11 cellular contexts compared by ENCODE assay signal in the genomic region with DNA sequence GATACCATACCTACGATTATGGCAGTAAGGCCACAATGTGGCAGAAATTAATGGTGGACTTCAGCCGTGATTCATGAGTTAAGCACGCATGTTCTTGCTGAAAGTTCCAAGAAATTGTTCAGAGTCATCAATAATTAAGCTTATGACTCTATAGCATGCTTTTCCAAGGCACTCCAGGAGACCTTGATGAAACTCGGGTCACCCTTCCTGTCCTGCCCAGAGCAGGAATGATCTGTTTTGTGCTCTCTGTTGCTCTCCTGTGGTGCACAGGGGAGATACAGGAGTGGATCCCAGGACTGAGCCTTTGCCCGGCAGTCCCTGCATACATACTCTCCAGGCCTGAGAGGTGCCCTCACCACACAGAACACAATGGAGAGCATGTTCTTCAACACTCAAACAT.
DNase-seq lines count a peak whose midpoint lies in the region; ATAC-seq and TF ChIP-seq lines count a peak whose summit lies in the region.
"Had no signal": no experiment of that assay in that cellular context is flagged by ENCODE, and none has a peak within 500 bp of the region (broad histone marks: within the 10 kb centered on the region; RNA-seq: fewer than 3 reads in every experiment).

No MANE protein-coding gene starts in this region.

- H3K27ac ChIP-seq in duodenal mucosa (ENCODE audit: low read depth, low read length) = peak overlapping the region; percentile 2
- H3K27ac ChIP-seq in CD4-positive, alpha-beta T cell (ENCODE audit: low read depth, low read length) = no peak overlapping the region

- ATAC-seq in activated CD8-positive, alpha-beta memory T cell treated with anti-CD3 and anti-CD28 coated beads, Interleukin-2, amount 10 ng/mL, durations not matched to agents 7 days and 5 days = no peak
- no peak for ATAC-seq in GM19397 (IDR thresholded peaks at IDR 0.05; ENCODE audit: unreplicated experiment)
- no peak for ATAC-seq in CD4-positive, alpha-beta T cell (ENCODE audit: poor library complexity)

- H3K36me3 ChIP-seq in duodenal mucosa (ENCODE audit: control insufficient read depth in 1 of 2, insufficient read depth in 2 of 2, low read length in 2 of 2) = peaks cover 2 to 10% of the 10 kb centered on the region in 2 donors

- peaks cover 35% of the 10 kb centered on the region for H3K36me3 Mint-ChIP-seq in activated CD8-positive, alpha-beta memory T cell treated with anti-CD3 and anti-CD28 coated beads, Interleukin-2, amount 10 ng/mL, durations not matched to agents 7 days and 5 days
- peaks cover 95% of the 10 kb centered on the region for H3K36me3 Mint-ChIP-seq in CD4-positive, alpha-beta T cell (ENCODE audit: low read depth)

- peaks cover 41 to 67% of the 10 kb centered on the region in 2 donors for H3K4me1 ChIP-seq in duodenal mucosa (ENCODE audit: control insufficient read depth in 1 of 2, insufficient read depth in 2 of 2, low read length in 2 of 2)

- no peaks in the 10 kb centered on the region for H3K27me3 Mint-ChIP-seq in activated CD8-positive, alpha-beta memory T cell treated with anti-CD3 and anti-CD28 coated beads, Interleukin-2, amount 10 ng/mL, durations not matched to agents 7 days and 5 days
- H3K27me3 Mint-ChIP-seq in CD4-positive, alpha-beta T cell = no peaks in the 10 kb centered on the region
- H3K27me3 Mint-ChIP-seq: dendritic cell treated with granulocyte-macrophage colony-stimulating factor and Interleukin-4, amounts not matched to agents 40 ng/mL and 50 ng/mL, for 4 days; IgD-negative memory B cell; naive B cell had no signal

- CTCF ChIA-PET in activated CD8-positive, alpha-beta memory T cell treated with anti-CD3 and anti-CD28 coated beads, Interleukin-2, amount 10 ng/mL, durations not matched to agents 7 days and 5 days (lab: Charles Lee) = interaction anchor here (1.3 kb wide), 1 partner anchor 398 kb away, joined by 4 read pairs; no protein-coding TSS in a partner anchor
- CTCF ChIA-PET in CD4-positive, alpha-beta T cell (lab: Charles Lee) = no interaction called here

- H3K9me3 Mint-ChIP-seq in activated CD8-positive, alpha-beta memory T cell treated with anti-CD3 and anti-CD28 coated beads, Interleukin-2, amount 10 ng/mL, durations not matched to agents 7 days and 5 days (ENCODE audit: low read depth) = peaks cover 2% of the 10 kb centered on the region
- H3K9me3 Mint-ChIP-seq in CD4-positive, alpha-beta T cell = peaks cover 3% of the 10 kb centered on the region
- H3K9me3 Mint-ChIP-seq: dendritic cell treated with granulocyte-macrophage colony-stimulating factor and Interleukin-4, amounts not matched to agents 40 ng/mL and 50 ng/mL, for 4 days had no signal

- H3K9ac ChIP-seq in duodenal mucosa (ENCODE audit: low read depth in 1 of 2, low read length in 2 of 2) = no peak overlapping the region

- no peak for TF ChIP-seq CTCF in CD4-positive, alpha-beta T cell (IDR thresholded peaks at IDR 0.05)

- intact Hi-C loops in CD4-positive, alpha-beta T cell (cut with DNase I, micrococcal nuclease) = no loop called here

- peaks cover 0 to 2% of the 10 kb centered on the region in 2 donors for H3K9me3 ChIP-seq in duodenal mucosa (ENCODE audit: control insufficient read depth in 1 of 2, low read length in 2 of 2)
- H3K9me3 ChIP-seq in CD4-positive, alpha-beta T cell (ENCODE audit: control insufficient read depth, low read length) = no peaks in the 10 kb centered on the region

- no peak overlapping the region for H3K4me3 Mint-ChIP-seq in activated CD8-positive, alpha-beta memory T cell treated with anti-CD3 and anti-CD28 coated beads, Interleukin-2, amount 10 ng/mL, durations not matched to agents 7 days and 5 days
- no peak overlapping the region for H3K4me3 Mint-ChIP-seq in CD4-positive, alpha-beta T cell
- H3K4me3 Mint-ChIP-seq: dendritic cell treated with granulocyte-macrophage colony-stimulating factor and Interleukin-4, amounts not matched to agents 40 ng/mL and 50 ng/mL, for 4 days; naive B cell had no signal

- DNase-seq in ELF-1 (ENCODE audit: low read depth, low spot score) = peak; percentile 51
- DNase-seq in NCI-H460 (ENCODE audit: extremely low read depth, low read depth) = peak; percentile 16
- DNase-seq in myocyte (ENCODE audit: low read depth) = peak; percentile 34
- DNase-seq in stimulated activated CD4-positive, alpha-beta T cell treated with anti-CD3 and anti-CD28 coated beads, Interleukin-1b, Interleukin-23, amount 100 ng/mL, for 48 hours = no peak
- DNase-seq in activated CD8-positive, alpha-beta memory T cell treated with anti-CD3 and anti-CD28 coated beads, Interleukin-2, amount 10 ng/mL, durations not matched to agents 7 days and 5 days = no peak
- no peak for DNase-seq in CD4-positive, alpha-beta T cell
- DNase-seq: naive B cell had no signal

- POLR2A ChIA-PET in CD4-positive, alpha-beta T cell (lab: Charles Lee) = interaction anchor here (0.6 kb wide), 1 partner anchor 615 kb away, joined by 3 read pairs; no protein-coding TSS in a partner anchor

- no peak overlapping the region for H3K4me3 ChIP-seq in duodenal mucosa (ENCODE audit: low read depth in 1 of 2, low read length in 2 of 2)

- H3K4me1 Mint-ChIP-seq in activated CD8-positive, alpha-beta memory T cell treated with anti-CD3 and anti-CD28 coated beads, Interleukin-2, amount 10 ng/mL, durations not matched to agents 7 days and 5 days = peaks cover 17% of the 10 kb centered on the region
- peaks cover 30% of the 10 kb centered on the region for H3K4me1 Mint-ChIP-seq in CD4-positive, alpha-beta T cell (ENCODE audit: low read depth)
- H3K4me1 Mint-ChIP-seq: naive B cell had no signal

- no peak overlapping the region for H3K27ac Mint-ChIP-seq in activated CD8-positive, alpha-beta memory T cell treated with anti-CD3 and anti-CD28 coated beads, Interleukin-2, amount 10 ng/mL, durations not matched to agents 7 days and 5 days
- H3K27ac Mint-ChIP-seq in CD4-positive, alpha-beta T cell = no peak overlapping the region
- H3K27ac Mint-ChIP-seq: dendritic cell treated with granulocyte-macrophage colony-stimulating factor and Interleukin-4, amounts not matched to agents 40 ng/mL and 50 ng/mL, for 4 days; IgD-negative memory B cell; naive B cell had no signal

- H3K27me3 ChIP-seq in duodenal mucosa (ENCODE audit: control insufficient read depth in 1 of 2, insufficient read depth in 2 of 2, low read length in 2 of 2) = no peaks in the 10 kb centered on the region
- H3K27me3 ChIP-seq in CD4-positive, alpha-beta T cell (ENCODE audit: control insufficient read depth, insufficient read depth, low read length) = no peaks in the 10 kb centered on the region

Comparison
In these comparisons a context has a peak if more than half of its experiments do, and no peak if none do; other contexts are left out.
1. DNase-seq: peak in ELF-1 (single experiment), NCI-H460 (single experiment) and myocyte (single experiment); none in stimulated activated CD4-positive, alpha-beta T cell treated with anti-CD3 and anti-CD28 coated beads, Interleukin-1b, Interleukin-23, amount 100 ng/mL, for 48 hours (single experiment), activated CD8-positive, alpha-beta memory T cell treated with anti-CD3 and anti-CD28 coated beads, Interleukin-2, amount 10 ng/mL, durations not matched to agents 7 days and 5 days (single experiment) and CD4-positive, alpha-beta T cell (0 of 10).